ENCODE assay signal across 10 cellular contexts in genomic region chr1:199859525-199859924, GRCh38.
DNase-seq lines count a peak whose midpoint lies in the region; ATAC-seq and TF ChIP-seq lines count a peak whose summit lies in the region.
"Had no signal": no experiment of that assay in that cellular context is flagged by ENCODE, and none has a peak within 500 bp of the region (broad histone marks: within the 10 kb centered on the region; RNA-seq: fewer than 3 reads in every experiment).

No MANE protein-coding gene starts in this region.

- H3K36me3 ChIP-seq in right atrium auricular region (no peaks in the 10 kb centered on the region), tibial nerve (no peaks in the 10 kb centered on the region)

- H3K27ac ChIP-seq in right atrium auricular region: no peak overlapping the region
- H3K27ac ChIP-seq in tibial nerve: no peak overlapping the region

- H3K9me3 ChIP-seq in right atrium auricular region (no peaks in the 10 kb centered on the region), tibial nerve (no peaks in the 10 kb centered on the region)

- WGBS in tibial nerve, 2 donors: 38 to 40% methylated on average over 3 of the region's 3 CpGs

- TF ChIP-seq POLR2A in tibial nerve (IDR thresholded peaks at IDR 0.05): no peak

- H3K36me3 Mint-ChIP-seq in activated T-cell treated with anti-CD3 and anti-CD28 coated beads, Interleukin-2, amount 50 U/mL, for 4 hours (ENCODE audit: insufficient read depth): no peaks in the 10 kb centered on the region

- intact Hi-C loops in Right ventricle myocardium inferior (cut with DNase I): no loop called here

- TF ChIP-seq CTCF in right atrium auricular region (IDR thresholded peaks at IDR 0.05) (no peak), fibroblast of villous mesenchyme (IDR thresholded peaks at IDR 0.05; ENCODE audit: insufficient read depth, low read depth, low read length) (no peak), tibial nerve (IDR thresholded peaks at IDR 0.05) (no peak)

- no peak overlapping the region for H3K4me3 Mint-ChIP-seq in activated T-cell treated with anti-CD3 and anti-CD28 coated beads, Interleukin-2, amount 50 U/mL, for 4 hours

- H3K4me3 ChIP-seq in right atrium auricular region: no peak overlapping the region
- H3K4me3 ChIP-seq in fibroblast of villous mesenchyme (ENCODE audit: low read depth, low read length): no peak overlapping the region
- H3K4me3 ChIP-seq in tibial nerve: no peak overlapping the region

- H3K9me3 Mint-ChIP-seq in activated T-cell treated with anti-CD3 and anti-CD28 coated beads, Interleukin-2, amount 50 U/mL, for 4 hours: peaks cover 3% of the 10 kb centered on the region

- H3K27me3 Mint-ChIP-seq in activated T-cell treated with anti-CD3 and anti-CD28 coated beads, Interleukin-2, amount 50 U/mL, for 4 hours (ENCODE audit: low read depth): peaks cover 12% of the 10 kb centered on the region

- TF ChIP-seq EP300 in tibial nerve (IDR thresholded peaks at IDR 0.05): peak; percentile 70 to 75

- DNase-seq in Right ventricle myocardium inferior (ENCODE audit: missing footprints): no peak
- no peak for DNase-seq in right atrium auricular region (ENCODE audit: low spot score)
- DNase-seq in RPMI7951 (ENCODE audit: low read depth): peak; percentile 78
- peak; percentile 53 for DNase-seq in fibroblast of villous mesenchyme (ENCODE audit: low read depth)
- peak in 1 of 2 donors; percentile 25 for DNase-seq in tibial nerve (ENCODE audit: low spot score in 2 of 2)
- DNase-seq in activated T-cell treated with anti-CD3 and anti-CD28 coated beads, Interleukin-2, amount 50 U/mL, for 4 hours: no peak
- DNase-seq in activated CD8-positive, alpha-beta memory T cell treated with anti-CD3 and anti-CD28 coated beads, Interleukin-2, amount 50 U/mL, for 4 hours: no peak
- DNase-seq: DND-41, occipital lobe had no signal

- H3K4me1 ChIP-seq in right atrium auricular region: no peaks in the 10 kb centered on the region
- no peaks in the 10 kb centered on the region for H3K4me1 ChIP-seq in tibial nerve

- no peaks in the 10 kb centered on the region for H3K27me3 ChIP-seq in right atrium auricular region
- H3K27me3 ChIP-seq in tibial nerve: no peaks in the 10 kb centered on the region

- ATAC-seq in Right ventricle myocardium inferior (peak; percentile 71), GM18517 (IDR thresholded peaks at IDR 0.05; ENCODE audit: unreplicated experiment) (no peak)
- no peak for ATAC-seq in activated T-cell treated with anti-CD3 and anti-CD28 coated beads, Interleukin-2, amount 50 U/mL, for 4 hours

- peaks cover 4% of the 10 kb centered on the region for H3K4me1 Mint-ChIP-seq in activated T-cell treated with anti-CD3 and anti-CD28 coated beads, Interleukin-2, amount 50 U/mL, for 4 hours (ENCODE audit: low read depth)

Comparison
In these comparisons a context has a peak if more than half of its experiments do, and no peak if none do; other contexts are left out.
1. DNase-seq: peak in RPMI7951 (single experiment) and fibroblast of villous mesenchyme (single experiment); none in Right ventricle myocardium inferior (single experiment), right atrium auricular region (single experiment), activated T-cell treated with anti-CD3 and anti-CD28 coated beads, Interleukin-2, amount 50 U/mL, for 4 hours (single experiment) and activated CD8-positive, alpha-beta memory T cell treated with anti-CD3 and anti-CD28 coated beads, Interleukin-2, amount 50 U/mL, for 4 hours (single experiment).